In genomic region chr19:31759359-31759758, GRCh38 we compare ENCODE assay signal across 10 cellular contexts.
"Had no signal": no experiment of that assay in that cellular context is flagged by ENCODE, and none has a peak within 500 bp of the region (broad histone marks: within the 10 kb centered on the region; RNA-seq: fewer than 3 reads in every experiment).

No MANE protein-coding gene starts in this region.

- H3K4me3 Mint-ChIP-seq: GM23338, H9, HFFc6 had no signal

- H3K9me3 ChIP-seq: HAP-1 had no signal

- FAIRE-seq: H54 had no signal

- H3K9ac ChIP-seq: GM23248 had no signal

- H3K27ac Mint-ChIP-seq: GM23338, HFFc6 had no signal

- H3K36me3 ChIP-seq: HAP-1 had no signal

- H2AFZ ChIP-seq: GM23248, GM23338 had no signal

- H3K4me1 ChIP-seq: HAP-1 had no signal

- H3K27ac ChIP-seq: GM23248 had no signal

- ATAC-seq: GM23338, HCT116 had no signal

- DNase-seq: GM23248, GOT3, H7, H9, HCEC 1CT, HFFc6 had no signal

- H3K4me2 ChIP-seq: GM23338 had no signal

- H3K4me3 ChIP-seq: GM23248, GM23338, HAP-1 had no signal
